8 cellular contexts compared by ENCODE assay signal in the genomic region with DNA sequence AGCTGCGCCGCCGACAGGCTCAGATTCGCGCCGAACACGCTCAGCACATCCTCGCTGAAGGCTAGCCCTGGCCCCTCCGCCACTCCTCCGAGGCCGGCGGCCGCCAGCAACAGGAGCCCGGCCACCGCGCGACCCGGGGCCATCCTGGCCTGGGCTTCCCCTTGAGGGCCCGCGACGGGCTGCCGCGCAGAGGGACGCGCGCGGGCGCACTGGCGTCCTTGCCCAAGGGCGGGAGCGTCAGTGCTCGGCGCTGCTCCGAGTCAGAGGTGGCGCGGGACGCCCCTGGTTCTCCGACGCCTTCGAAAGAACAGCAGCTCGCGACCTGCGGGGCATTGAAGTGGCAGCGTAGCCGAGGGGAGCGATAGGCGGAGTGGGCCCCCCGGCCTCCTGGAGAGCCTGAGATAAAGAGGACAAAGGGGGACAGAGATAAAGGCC. TPM values are rescaled to one million over a fixed set of nuclear protein-coding genes. Genes with fewer than 3 reads are reported as not detected.
DNase-seq lines count a peak whose midpoint lies in the region; ATAC-seq lines count a peak whose summit lies in the region.

No MANE protein-coding gene starts in this region.

- H3K9me3 Mint-ChIP-seq in CD4-positive, alpha-beta memory T cell = peaks cover 0 to 2% (median 0%) of the 10 kb centered on the region in 8 donors
- H3K9me3 Mint-ChIP-seq in activated naive CD8-positive, alpha-beta T cell treated with anti-CD3 and anti-CD28 coated beads for 36 hours = no peaks in the 10 kb centered on the region

- no peak for DNase-seq in CD4-positive, alpha-beta memory T cell
- DNase-seq in SK-N-DZ (ENCODE audit: low spot score) = peak; percentile 59
- peak; percentile 83 for DNase-seq in activated naive CD8-positive, alpha-beta T cell treated with anti-CD3 and anti-CD28 coated beads for 36 hours
- peak; percentile 71 for DNase-seq in left cardiac atrium
- no peak for DNase-seq in NCI-H2107 treated with DMSO at 0.1 percent for 48 hours (lab: John Stamatoyannopoulos, UW; ENCODE audit: unreplicated experiment)

- POLR2A ChIA-PET in CD4-positive, alpha-beta memory T cell (lab: Charles Lee; ENCODE audit: partially characterized antibody) = interaction anchor here (1.0 to 3.6 kb wide), 14 partner anchors 8 to 997 kb away, joined by 3 to 38 read pairs (median 7); a partner anchor contains a TSS

- ATAC-seq in GM19351 (IDR thresholded peaks at IDR 0.05; ENCODE audit: unreplicated experiment) (peak; percentile 48), HG03457 (IDR thresholded peaks at IDR 0.05; ENCODE audit: unreplicated experiment) (peak; percentile 42), left cardiac atrium (peak; percentile 85 to 86)

- H3K36me3 Mint-ChIP-seq in CD4-positive, alpha-beta memory T cell = peaks cover 5 to 12% of the 10 kb centered on the region in 2 donors
- H3K36me3 Mint-ChIP-seq in activated naive CD8-positive, alpha-beta T cell treated with anti-CD3 and anti-CD28 coated beads for 36 hours = peaks cover 22% of the 10 kb centered on the region

- intact Hi-C loops in CD4-positive, alpha-beta memory T cell (cut with micrococcal nuclease) = loop anchor here (2.0 to 10.0 kb wide), 8 partner anchors 160 to 850 kb away; a partner anchor contains a TSS
- intact Hi-C loops in left cardiac atrium (cut with DNase I) = no loop called here

- peak overlapping the region; percentile 91 for H3K27ac ChIP-seq in CD4-positive, alpha-beta memory T cell (ENCODE audit: low read depth, low read length)
- no peak overlapping the region for H3K27ac ChIP-seq in rectal smooth muscle tissue (ENCODE audit: low read depth, low read length)

- H3K36me3 ChIP-seq in CD4-positive, alpha-beta memory T cell (ENCODE audit: insufficient read depth, low read length) = no peaks in the 10 kb centered on the region
- H3K36me3 ChIP-seq in rectal smooth muscle tissue (ENCODE audit: control insufficient read depth, insufficient read depth, low read length) = no peaks in the 10 kb centered on the region

- CTCF ChIA-PET in CD4-positive, alpha-beta memory T cell (lab: Charles Lee; ENCODE audit: partially characterized antibody) = interaction anchor here (0.9 to 2.5 kb wide), 11 partner anchors 8 to 755 kb away, joined by 3 to 26 read pairs (median 4); a partner anchor contains a TSS

- H3K27ac Mint-ChIP-seq in CD4-positive, alpha-beta memory T cell = peak overlapping the region; percentile 86 to 99 (median 98)
- peak overlapping the region; percentile 91 for H3K27ac Mint-ChIP-seq in activated naive CD8-positive, alpha-beta T cell treated with anti-CD3 and anti-CD28 coated beads for 36 hours

- peak overlapping the region; percentile 80 to 83 for H3K4me3 ChIP-seq in CD4-positive, alpha-beta memory T cell (ENCODE audit: low read length in 2 of 2)
- peak overlapping the region; percentile 79 for H3K4me3 ChIP-seq in rectal smooth muscle tissue (ENCODE audit: low read length)

- H3K9ac ChIP-seq in rectal smooth muscle tissue (ENCODE audit: low read length) = peak overlapping the region; percentile 50

- no peaks in the 10 kb centered on the region for H3K9me3 ChIP-seq in CD4-positive, alpha-beta memory T cell (ENCODE audit: control insufficient read depth in 1 of 2, low read length in 2 of 2)

- no peaks in the 10 kb centered on the region for H3K27me3 Mint-ChIP-seq in CD4-positive, alpha-beta memory T cell
- no peaks in the 10 kb centered on the region for H3K27me3 Mint-ChIP-seq in activated naive CD8-positive, alpha-beta T cell treated with anti-CD3 and anti-CD28 coated beads for 36 hours

- H3K4me1 ChIP-seq in CD4-positive, alpha-beta memory T cell (ENCODE audit: insufficient read depth, low read length) = peaks cover 47% of the 10 kb centered on the region
- H3K4me1 ChIP-seq in rectal smooth muscle tissue (ENCODE audit: control insufficient read depth, insufficient read depth, low read length) = peaks cover 8% of the 10 kb centered on the region

- H3K27me3 ChIP-seq in CD4-positive, alpha-beta memory T cell (ENCODE audit: insufficient read depth, low read length) = no peaks in the 10 kb centered on the region
- H3K27me3 ChIP-seq in rectal smooth muscle tissue (ENCODE audit: control insufficient read depth, insufficient read depth, low read length) = no peaks in the 10 kb centered on the region

- peaks cover 28 to 62% (median 46%) of the 10 kb centered on the region in 4 donors for H3K4me1 Mint-ChIP-seq in CD4-positive, alpha-beta memory T cell
- H3K4me1 Mint-ChIP-seq in activated naive CD8-positive, alpha-beta T cell treated with anti-CD3 and anti-CD28 coated beads for 36 hours = peaks cover 41% of the 10 kb centered on the region

- H3K4me3 Mint-ChIP-seq in CD4-positive, alpha-beta memory T cell = peak overlapping the region; percentile 86 to 95 (median 94)
- H3K4me3 Mint-ChIP-seq in activated naive CD8-positive, alpha-beta T cell treated with anti-CD3 and anti-CD28 coated beads for 36 hours = peak overlapping the region; percentile 83

RNA-seq across cellular contexts. Expression of a gene that starts 0.7 kb away (rescaled TPM):
- total RNA-seq in CD4-positive, alpha-beta memory T cell = 10 to 100 TPM; 24.6 to 25.7 TPM
- 100 to 1,000 TPM in 1 of 2 donors, 10 to 100 TPM in 1; 52.5 to 112 TPM for polyA plus RNA-seq in CD4-positive, alpha-beta memory T cell
- polyA plus RNA-seq in SK-N-DZ (2014; cell fraction: cytosol; rRNA removed) = 6.1 and 8.4 TPM in 2 replicates
- polyA plus RNA-seq in SK-N-DZ (2014; cell fraction: nucleus; rRNA removed) = 3.6 and 6.7 TPM in 2 replicates
- total RNA-seq in activated naive CD8-positive, alpha-beta T cell treated with anti-CD3 and anti-CD28 coated beads for 36 hours = 10 to 100 TPM; 53.6 to 55.8 TPM
- 10 to 100 TPM; 42.4 to 66.6 TPM for total RNA-seq in left cardiac atrium

Comparison
In these comparisons a context has a peak if more than half of its experiments do, and no peak if none do; other contexts are left out.
1. DNase-seq: peak in SK-N-DZ (single experiment), activated naive CD8-positive, alpha-beta T cell treated with anti-CD3 and anti-CD28 coated beads for 36 hours (single experiment) and left cardiac atrium (single experiment); none in CD4-positive, alpha-beta memory T cell (0 of 5) and NCI-H2107 treated with DMSO at 0.1 percent for 48 hours (single experiment).
2. Peak in every context shown above with its lines, with median percentiles within 50 percentile points of each other: ATAC-seq.